In the genomic region with DNA sequence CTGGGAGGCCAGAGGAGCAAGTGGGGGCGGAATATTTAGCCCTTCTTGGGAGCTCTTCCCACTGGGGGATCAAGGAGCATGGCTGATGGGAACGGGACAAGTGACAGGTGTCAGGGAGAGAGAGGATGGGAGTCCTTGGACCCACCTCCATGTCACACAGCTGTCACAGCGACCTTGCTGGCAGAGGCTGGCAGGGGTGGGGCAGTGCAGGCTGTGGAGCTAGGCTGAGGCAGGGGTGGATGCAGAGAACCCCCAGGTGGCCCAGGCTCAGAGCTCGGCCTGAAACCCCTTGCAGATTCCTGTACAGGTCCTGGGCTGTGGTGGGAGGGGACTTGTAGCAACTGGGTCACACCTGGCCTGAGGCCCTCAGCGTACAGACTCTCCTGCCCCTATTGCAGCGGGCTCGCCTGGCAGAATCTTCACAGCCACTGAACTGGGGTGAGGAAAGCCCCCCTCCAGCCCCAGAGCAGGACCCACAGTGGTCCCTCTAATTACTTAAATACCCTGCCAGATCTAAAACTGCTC, we compare ENCODE assay signal across 1 cellular context.
TF ChIP-seq lines count a peak whose summit lies in the region.

No MANE protein-coding gene starts in this region.

TF ChIP-seq in H1, 55 proteins besides CTCF, POLR2A, EP300 and RAD21 (continued from another document):
- TF ChIP-seq CREB1 (IDR thresholded peaks at IDR 0.05) (no peak), JUN (IDR thresholded peaks at IDR 0.05; ENCODE audit: low read depth, low read length) (no peak), SUZ12 (IDR thresholded peaks at IDR 0.05; ENCODE audit: low read length) (no peak), EGR1 (IDR thresholded peaks at IDR 0.05; ENCODE audit: borderline replicate concordance, low read depth, low read length) (no peak), SAP30 (IDR thresholded peaks at IDR 0.05; ENCODE audit: insufficient read depth, insufficient replicate concordance, low read length) (no peak)
- TF ChIP-seq, protein P1, sequence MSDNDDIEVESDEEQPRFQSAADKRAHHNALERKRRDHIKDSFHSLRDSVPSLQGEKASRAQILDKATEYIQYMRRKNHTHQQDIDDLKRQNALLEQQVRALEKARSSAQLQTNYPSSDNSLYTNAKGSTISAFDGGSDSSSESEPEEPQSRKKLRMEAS (IDR thresholded peaks at IDR 0.05): no peak
